Comparison of ENCODE assay signal across 5 cellular contexts in the genomic region with DNA sequence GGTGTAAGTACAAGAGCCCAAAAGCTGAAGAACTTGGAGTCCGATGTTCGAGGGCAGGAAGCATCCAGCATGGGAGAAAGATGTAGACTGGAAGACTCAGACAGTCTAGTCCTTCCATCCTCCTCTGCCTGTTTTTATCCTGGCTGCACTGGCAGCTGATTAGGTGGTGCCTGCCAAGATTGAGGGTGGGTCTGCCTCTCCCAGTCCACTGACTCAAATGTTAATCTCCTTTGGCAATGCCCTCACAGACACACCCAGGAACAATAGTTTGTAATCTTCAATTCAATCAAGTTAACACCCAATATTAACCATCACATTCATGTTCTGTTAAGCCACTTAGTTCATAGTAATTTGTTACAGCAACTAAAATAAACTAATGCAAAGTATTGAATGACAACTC.
A peak's percentile ranks its signal among the peaks of the same experiment; 100 is the strongest.
DNase-seq lines count a peak whose midpoint lies in the region; TF ChIP-seq lines count a peak whose summit lies in the region.
"Not testable (repeated sequence)": the region's sequence is repeated elsewhere in the genome, so short reads cannot be mapped to it uniquely, and the experiment has no call there.

No MANE protein-coding gene starts in this region.

- peak overlapping the region; percentile 74 for H3K27ac ChIP-seq in SJCRH30

- H3K4me3 Mint-ChIP-seq in endothelial cell (ENCODE audit: unreplicated experiment) = not testable (repeated sequence)

- H3K36me3 Mint-ChIP-seq in endothelial cell (ENCODE audit: low read depth, unreplicated experiment) = not testable (repeated sequence)

- H3K4me1 ChIP-seq in SJCRH30 = not testable (repeated sequence)

- H3K4me1 Mint-ChIP-seq in endothelial cell (ENCODE audit: unreplicated experiment) = not testable (repeated sequence)

- H3K36me3 ChIP-seq in MG63, SJCRH30: not testable (repeated sequence)

- H3K27ac Mint-ChIP-seq in endothelial cell (ENCODE audit: unreplicated experiment) = peak overlapping the region; percentile 54

- DNase-seq in D341Med (ENCODE audit: low spot score) (peak; percentile 52), MG63 (peak; percentile 23), SJCRH30 (peak; percentile 67 to 70), fibroblast of the aortic adventitia (ENCODE audit: low read depth) (peak; percentile 10)
- not testable (repeated sequence) for DNase-seq in endothelial cell (ENCODE audit: low spot score)

- H3K9me3 ChIP-seq in MG63; SJCRH30 (replicated peaks): not testable (repeated sequence)

- not testable (repeated sequence) for H3K27me3 ChIP-seq in MG63, SJCRH30

- H3K9me3 Mint-ChIP-seq in endothelial cell (ENCODE audit: unreplicated experiment) = not testable (repeated sequence)

- H3K4me3 ChIP-seq in MG63; SJCRH30; fibroblast of the aortic adventitia (ENCODE audit: low read depth, low read length): not testable (repeated sequence)

- TF ChIP-seq CTCF in endothelial cell (IDR thresholded peaks at IDR 0.05; ENCODE audit: unreplicated experiment); fibroblast of the aortic adventitia (IDR thresholded peaks at IDR 0.05; ENCODE audit: insufficient read depth, low read length): not testable (repeated sequence)

- not testable (repeated sequence) for H3K27me3 Mint-ChIP-seq in endothelial cell (ENCODE audit: unreplicated experiment)
